ENCODE assay signal across 12 cellular contexts in the genomic region with DNA sequence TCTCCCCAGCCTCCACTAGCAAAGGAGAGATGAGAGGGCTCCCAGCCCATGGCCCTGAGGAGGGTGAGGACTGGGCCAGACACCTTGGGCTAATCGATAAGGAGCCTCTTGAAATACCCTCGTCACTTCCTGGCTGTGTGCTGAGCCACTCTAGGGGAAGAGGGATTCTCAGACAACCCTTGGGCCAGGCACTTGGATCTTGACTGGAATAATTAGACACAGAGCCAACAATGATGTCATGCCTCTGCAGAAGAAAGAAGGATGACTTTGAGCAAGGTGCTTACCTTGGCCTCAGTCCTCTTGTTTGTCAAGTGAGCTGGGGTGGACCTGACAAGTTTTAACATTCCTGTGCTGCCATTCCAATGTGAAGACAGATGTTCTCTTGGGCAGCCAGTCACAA.
DNase-seq lines count a peak whose midpoint lies in the region; ATAC-seq, FAIRE-seq and TF ChIP-seq lines count a peak whose summit lies in the region.
"Had no signal": no experiment of that assay in that cellular context is flagged by ENCODE, and none has a peak within 500 bp of the region (broad histone marks: within the 10 kb centered on the region; RNA-seq: fewer than 3 reads in every experiment).

No MANE protein-coding gene starts in this region.

- H3K27me3 ChIP-seq in CD8-positive, alpha-beta T cell (ENCODE audit: insufficient read depth, low read length): no peaks in the 10 kb centered on the region
- no peaks in the 10 kb centered on the region for H3K27me3 ChIP-seq in tibial nerve
- H3K27me3 ChIP-seq: suprapubic skin had no signal

- no peak for FAIRE-seq in A549 (lab: Jason Lieb, UNC)
- FAIRE-seq: keratinocyte had no signal

- peak in 1 of 2 experiments; percentile 55 for DNase-seq in A549 (ENCODE audit: low read depth in 1 of 2, low spot score in 1 of 2)
- no peak for DNase-seq in CD8-positive, alpha-beta T cell
- DNase-seq in T-helper 17 cell: no peak
- DNase-seq in kidney tubule cell (ENCODE audit: low spot score): peak; percentile 22
- no peak for DNase-seq in stimulated activated CD8-positive, alpha-beta memory T cell treated with anti-CD3 and anti-CD28 coated beads, Interleukin-4, amount 100 ng/mL, for 48 hours
- DNase-seq in tibial nerve (ENCODE audit: low spot score in 2 of 2): no peak
- no peak for DNase-seq in NK-92 treated with Interleukin-12 subunit alpha and Interleukin-12 subunit beta, amount 100 ng/mL, for 24 hours (lab: John Stamatoyannopoulos, UW)
- DNase-seq in NCI-H510A (lab: John Stamatoyannopoulos, UW): no peak

- H3K27ac ChIP-seq in A549 (peak overlapping the region; percentile 34 to 81), tibial nerve (no peak overlapping the region)
- no peak overlapping the region for H3K27ac ChIP-seq in CD8-positive, alpha-beta T cell (ENCODE audit: low read depth, low read length)
- H3K27ac ChIP-seq: suprapubic skin, VCaP had no signal

- H3K4me3 ChIP-seq in A549 (no peak overlapping the region), tibial nerve (no peak overlapping the region)
- no peak overlapping the region for H3K4me3 ChIP-seq in CD8-positive, alpha-beta T cell (ENCODE audit: low read depth, low read length)
- H3K4me3 ChIP-seq: suprapubic skin had no signal

- TF ChIP-seq CTCF in A549 (IDR thresholded peaks at IDR 0.05) (no peak), tibial nerve (IDR thresholded peaks at IDR 0.05) (no peak)
- TF ChIP-seq CTCF in CD8-positive, alpha-beta T cell (IDR thresholded peaks at IDR 0.05): no peak

- CTCF ChIA-PET in A549 (lab: Yijun Ruan, JAX): interaction anchor here (1.2 to 23.9 kb wide), 8 partner anchors 8 to 186 kb away, joined by 3 to 716 read pairs (median 7); no protein-coding TSS in a partner anchor
- CTCF ChIA-PET in CD8-positive, alpha-beta T cell (lab: Charles Lee): interaction anchor here (0.6 to 8.4 kb wide), 6 partner anchors 33 to 161 kb away, joined by 3 to 156 read pairs (median 5); no protein-coding TSS in a partner anchor

- POLR2A ChIA-PET in A549 (lab: Yijun Ruan, JAX): no interaction called here
- POLR2A ChIA-PET in CD8-positive, alpha-beta T cell (lab: Charles Lee): interaction anchor here (1.0 to 1.2 kb wide), 3 partner anchors 8 to 123 kb away, joined by 3 read pairs; no protein-coding TSS in a partner anchor

- 29% methylated on average over 1 of the region's 2 CpGs for WGBS in A549 (ENCODE audit: missing lambda C conversion rate)
- 71 to 75% methylated on average over 2 of the region's 2 CpGs for WGBS in tibial nerve, 2 donors

- H3K9me3 ChIP-seq in A549 (no peaks in the 10 kb centered on the region), T-helper 17 cell (ENCODE audit: control insufficient read depth, low read length, poor library complexity, severe bottlenecking) (no peaks in the 10 kb centered on the region), tibial nerve (no peaks in the 10 kb centered on the region)
- H3K9me3 ChIP-seq in CD8-positive, alpha-beta T cell (ENCODE audit: low read length): no peaks in the 10 kb centered on the region
- H3K9me3 ChIP-seq: suprapubic skin had no signal

- ATAC-seq in A549 (no peak), T-helper 17 cell (no peak)
- no peak for ATAC-seq in CD8-positive, alpha-beta T cell

- no peaks in the 10 kb centered on the region for H3K27me3 Mint-ChIP-seq in CD8-positive, alpha-beta T cell (ENCODE audit: low read depth)
- H3K27me3 Mint-ChIP-seq in T-helper 17 cell: no peaks in the 10 kb centered on the region
- H3K27me3 Mint-ChIP-seq: progenitor cell of endocrine pancreas had no signal

- TF ChIP-seq POLR2A in A549 (IDR thresholded peaks at IDR 0.05; ENCODE audit: low read length) (no peak), tibial nerve (IDR thresholded peaks at IDR 0.05) (no peak)

- peaks cover 33% of the 10 kb centered on the region for H3K4me1 Mint-ChIP-seq in CD8-positive, alpha-beta T cell (ENCODE audit: low read depth)
- H3K4me1 Mint-ChIP-seq in T-helper 17 cell: peaks cover 23% of the 10 kb centered on the region

- H3K4me1 ChIP-seq in A549 (peaks cover 55% of the 10 kb centered on the region), tibial nerve (peaks cover 0 to 28% (median 22%) of the 10 kb centered on the region in 4 donors)
- peaks cover 36% of the 10 kb centered on the region for H3K4me1 ChIP-seq in CD8-positive, alpha-beta T cell (ENCODE audit: insufficient read depth, low read length)

- peak overlapping the region; percentile 78 for H3K27ac Mint-ChIP-seq in CD8-positive, alpha-beta T cell
- H3K27ac Mint-ChIP-seq in T-helper 17 cell: peak overlapping the region; percentile 90
- H3K27ac Mint-ChIP-seq: progenitor cell of endocrine pancreas had no signal

- intact Hi-C loops in CD8-positive, alpha-beta T cell (cut with DNase I, micrococcal nuclease): loop anchor here in 1 of 2 experiments (5.0 kb wide), 1 partner anchor 97 kb away; the partner anchor contains the start of gene ANGEL1

- no peak for TF ChIP-seq RAD21 in A549 (conservative IDR thresholded peaks at IDR 0.05 in 1 of 2, IDR thresholded peaks at IDR 0.05 in 1 of 2)

- H3K36me3 Mint-ChIP-seq in CD8-positive, alpha-beta T cell: no peaks in the 10 kb centered on the region
- no peaks in the 10 kb centered on the region for H3K36me3 Mint-ChIP-seq in T-helper 17 cell (ENCODE audit: low read depth)

- no peaks in the 10 kb centered on the region for H3K9me3 Mint-ChIP-seq in CD8-positive, alpha-beta T cell

- no peak for TF ChIP-seq EP300 in A549 (IDR thresholded peaks at IDR 0.05)
- no peak for TF ChIP-seq EP300 in tibial nerve (IDR thresholded peaks at IDR 0.05)

- peak overlapping the region; percentile 5; the same call in 2 of the 3 replicates for H3K4me2 ChIP-seq in A549

- peak overlapping the region; percentile 44 for H3K4me3 Mint-ChIP-seq in CD8-positive, alpha-beta T cell
- peak overlapping the region; percentile 57 for H3K4me3 Mint-ChIP-seq in T-helper 17 cell

- H3K36me3 ChIP-seq in CD8-positive, alpha-beta T cell (ENCODE audit: insufficient read depth, low read length): no peaks in the 10 kb centered on the region
- H3K36me3 ChIP-seq in tibial nerve: no peaks in the 10 kb centered on the region
- H3K36me3 ChIP-seq: suprapubic skin had no signal

TF ChIP-seq in A549, 52 proteins besides CTCF, POLR2A, EP300 and RAD21:
- TF ChIP-seq, protein P1, sequence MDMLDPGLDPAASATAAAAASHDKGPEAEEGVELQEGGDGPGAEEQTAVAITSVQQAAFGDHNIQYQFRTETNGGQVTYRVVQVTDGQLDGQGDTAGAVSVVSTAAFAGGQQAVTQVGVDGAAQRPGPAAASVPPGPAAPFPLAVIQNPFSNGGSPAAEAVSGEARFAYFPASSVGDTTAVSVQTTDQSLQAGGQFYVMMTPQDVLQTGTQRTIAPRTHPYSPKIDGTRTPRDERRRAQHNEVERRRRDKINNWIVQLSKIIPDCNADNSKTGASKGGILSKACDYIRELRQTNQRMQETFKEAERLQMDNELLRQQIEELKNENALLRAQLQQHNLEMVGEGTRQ (IDR thresholded peaks at IDR 0.05): no peak
- TF ChIP-seq MAZ (IDR thresholded peaks at IDR 0.05; ENCODE audit: borderline replicate concordance, low read depth, low read length): no peak
- no peak for TF ChIP-seq HEYL (CRISPR knock-in tag; IDR thresholded peaks at IDR 0.05)
- TF ChIP-seq MYC (IDR thresholded peaks at IDR 0.05; ENCODE audit: borderline replicate concordance, low read length): no peak
- TF ChIP-seq, protein P2, sequence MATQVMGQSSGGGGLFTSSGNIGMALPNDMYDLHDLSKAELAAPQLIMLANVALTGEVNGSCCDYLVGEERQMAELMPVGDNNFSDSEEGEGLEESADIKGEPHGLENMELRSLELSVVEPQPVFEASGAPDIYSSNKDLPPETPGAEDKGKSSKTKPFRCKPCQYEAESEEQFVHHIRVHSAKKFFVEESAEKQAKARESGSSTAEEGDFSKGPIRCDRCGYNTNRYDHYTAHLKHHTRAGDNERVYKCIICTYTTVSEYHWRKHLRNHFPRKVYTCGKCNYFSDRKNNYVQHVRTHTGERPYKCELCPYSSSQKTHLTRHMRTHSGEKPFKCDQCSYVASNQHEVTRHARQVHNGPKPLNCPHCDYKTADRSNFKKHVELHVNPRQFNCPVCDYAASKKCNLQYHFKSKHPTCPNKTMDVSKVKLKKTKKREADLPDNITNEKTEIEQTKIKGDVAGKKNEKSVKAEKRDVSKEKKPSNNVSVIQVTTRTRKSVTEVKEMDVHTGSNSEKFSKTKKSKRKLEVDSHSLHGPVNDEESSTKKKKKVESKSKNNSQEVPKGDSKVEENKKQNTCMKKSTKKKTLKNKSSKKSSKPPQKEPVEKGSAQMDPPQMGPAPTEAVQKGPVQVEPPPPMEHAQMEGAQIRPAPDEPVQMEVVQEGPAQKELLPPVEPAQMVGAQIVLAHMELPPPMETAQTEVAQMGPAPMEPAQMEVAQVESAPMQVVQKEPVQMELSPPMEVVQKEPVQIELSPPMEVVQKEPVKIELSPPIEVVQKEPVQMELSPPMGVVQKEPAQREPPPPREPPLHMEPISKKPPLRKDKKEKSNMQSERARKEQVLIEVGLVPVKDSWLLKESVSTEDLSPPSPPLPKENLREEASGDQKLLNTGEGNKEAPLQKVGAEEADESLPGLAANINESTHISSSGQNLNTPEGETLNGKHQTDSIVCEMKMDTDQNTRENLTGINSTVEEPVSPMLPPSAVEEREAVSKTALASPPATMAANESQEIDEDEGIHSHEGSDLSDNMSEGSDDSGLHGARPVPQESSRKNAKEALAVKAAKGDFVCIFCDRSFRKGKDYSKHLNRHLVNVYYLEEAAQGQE (IDR thresholded peaks at IDR 0.05): no peak
- no peak for TF ChIP-seq HOXB5 (CRISPR knock-in tag; IDR thresholded peaks at IDR 0.05)
- TF ChIP-seq SREBF2 (IDR thresholded peaks at IDR 0.05): no peak
- no peak for TF ChIP-seq JUN (IDR thresholded peaks at IDR 0.05)
- TF ChIP-seq RFX5 (IDR thresholded peaks at IDR 0.05): no peak

Comparison
In these comparisons a context has a peak if more than half of its experiments do, and no peak if none do; other contexts are left out.
1. H3K27ac ChIP-seq: peak in A549 (2 of 2); none in CD8-positive, alpha-beta T cell (single experiment) and tibial nerve (0 of 4).